ENCODE assay signal across 23 cellular contexts in the genomic region with DNA sequence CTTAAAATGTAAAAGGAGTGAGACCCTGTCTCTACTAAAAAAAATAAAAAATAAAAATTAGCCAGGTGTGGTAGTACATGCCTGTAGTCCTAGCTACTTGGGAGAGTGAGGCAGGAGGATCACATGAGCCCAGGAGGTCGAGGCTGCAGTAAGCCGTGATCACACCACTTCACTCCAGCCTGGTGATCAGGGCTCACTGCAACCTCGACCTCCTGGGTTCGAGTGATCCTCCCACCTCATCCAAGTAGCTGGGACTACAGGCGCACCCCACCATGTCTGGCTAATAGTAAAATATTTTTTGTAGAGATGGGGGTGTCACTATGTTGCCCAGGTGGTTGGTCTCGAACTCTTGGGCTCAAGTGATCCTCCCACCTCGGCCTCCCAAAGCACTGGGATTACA. TPM values are rescaled to one million over a fixed set of nuclear protein-coding genes. Genes with fewer than 3 reads are reported as not detected.
"Had no signal": no experiment of that assay in that cellular context is flagged by ENCODE, and none has a peak within 500 bp of the region (broad histone marks: within the 10 kb centered on the region; RNA-seq: fewer than 3 reads in every experiment).

No MANE protein-coding gene starts in this region.

- H3K9me3 Mint-ChIP-seq: activated CD4-positive, alpha-beta T cell treated with anti-CD3 and anti-CD28 coated beads, Interleukin-2, amount 10 ng/mL, durations not matched to agents 24 days and 14 days; activated CD8-positive, alpha-beta T cell treated with anti-CD3 and anti-CD28 coated beads for 36 hours; activated T-cell treated with anti-CD3 and anti-CD28 coated beads, Interleukin-2, amount 50 U/mL, for 72 hours; activated T-helper 17 cell treated with anti-CD3 and anti-CD28 coated beads, Interleukin-2, amount 50 U/mL, for 72 hours; brain; T-helper 1 cell treated with Interleukin-12 subunit alpha and Interleukin-12 subunit beta and Interleukin-4 antibody, amounts not matched to agents 30 μg/mL and 1 μg/mL, for 36 hours; T-helper 2 cell treated with Interferon-gamma antibody and Interleukin-4, amounts not matched to agents 5 μg/mL and 100 μg/mL, for 36 hours had no signal

- H3K4me1 ChIP-seq: adrenal gland, SJCRH30 had no signal

- H3K27ac ChIP-seq: adrenal gland, SJCRH30, SK-N-MC had no signal

- H3K4me3 Mint-ChIP-seq: activated CD4-positive, alpha-beta T cell treated with anti-CD3 and anti-CD28 coated beads, Interleukin-2, amount 10 ng/mL, durations not matched to agents 24 days and 14 days; activated CD8-positive, alpha-beta T cell treated with anti-CD3 and anti-CD28 coated beads for 36 hours; activated T-cell treated with anti-CD3 and anti-CD28 coated beads, Interleukin-2, amount 50 U/mL, for 72 hours; activated T-helper 17 cell treated with anti-CD3 and anti-CD28 coated beads, Interleukin-2, amount 50 U/mL, for 72 hours; brain; T-helper 1 cell treated with Interleukin-12 subunit alpha and Interleukin-12 subunit beta and Interleukin-4 antibody, amounts not matched to agents 30 μg/mL and 1 μg/mL, for 36 hours; T-helper 2 cell treated with Interferon-gamma antibody and Interleukin-4, amounts not matched to agents 5 μg/mL and 100 μg/mL, for 36 hours had no signal

- H3K9me3 ChIP-seq: adrenal gland, SJCRH30 had no signal

- H3K36me3 Mint-ChIP-seq: brain had no signal

- H3K27ac Mint-ChIP-seq: activated CD4-positive, alpha-beta T cell treated with anti-CD3 and anti-CD28 coated beads, Interleukin-2, amount 10 ng/mL, durations not matched to agents 24 days and 14 days; activated CD8-positive, alpha-beta T cell treated with anti-CD3 and anti-CD28 coated beads for 36 hours; activated T-cell treated with anti-CD3 and anti-CD28 coated beads, Interleukin-2, amount 50 U/mL, for 72 hours; activated T-helper 17 cell treated with anti-CD3 and anti-CD28 coated beads, Interleukin-2, amount 50 U/mL, for 72 hours; brain; T-helper 1 cell treated with Interleukin-12 subunit alpha and Interleukin-12 subunit beta and Interleukin-4 antibody, amounts not matched to agents 30 μg/mL and 1 μg/mL, for 36 hours; T-helper 2 cell treated with Interferon-gamma antibody and Interleukin-4, amounts not matched to agents 5 μg/mL and 100 μg/mL, for 36 hours had no signal

- H3K4me1 Mint-ChIP-seq: activated T-helper 17 cell treated with anti-CD3 and anti-CD28 coated beads, Interleukin-2, amount 50 U/mL, for 72 hours; brain had no signal

- H3K27me3 ChIP-seq: adrenal gland had no signal

- H3K36me3 ChIP-seq: adrenal gland, SJCRH30 had no signal

- H3K4me3 ChIP-seq: adrenal gland, SJCRH30, SK-N-MC had no signal

- DNase-seq: activated CD4-positive, alpha-beta T cell treated with anti-CD3 and anti-CD28 coated beads, Interleukin-2, amount 10 ng/mL, durations not matched to agents 24 days and 14 days; activated CD4-positive, alpha-beta T cell treated with anti-CD3 and anti-CD28 coated beads, Interleukin-2, amount 50 U/mL, for 4 hours; activated CD8-positive, alpha-beta T cell treated with anti-CD3 and anti-CD28 coated beads for 36 hours; activated effector memory CD4-positive, alpha-beta T cell treated with anti-CD3 and anti-CD28 coated beads, Interleukin-2, amount 50 U/mL, for 16 hours; activated naive CD4-positive, alpha-beta T cell treated with anti-CD3 and anti-CD28 coated beads, Interleukin-2, amount 50 U/mL, for 16 hours; activated T-cell treated with anti-CD3 and anti-CD28 coated beads, Interleukin-2, amount 50 U/mL, for 1 hour; activated T-cell treated with anti-CD3 and anti-CD28 coated beads, Interleukin-2, amount 50 U/mL, for 72 hours; adrenal gland; MM.1S; MV-4-11; NCI-H1436 treated with DMSO at 0.1 percent for 48 hours; NCI-H2029; NCI-H510A; NCI-H748 treated with DMSO at 0.1 percent for 48 hours; PC-3; SJCRH30 had no signal

RNA-seq across cellular contexts. Expression of a gene that starts 8.1 kb away (rescaled TPM):
- total RNA-seq: activated CD4-positive, alpha-beta T cell treated with anti-CD3 and anti-CD28 coated beads, Interleukin-2, amount 10 ng/mL, durations not matched to agents 24 days and 14 days; activated CD8-positive, alpha-beta memory T cell treated with anti-CD3 and anti-CD28 coated beads for 36 hours; activated CD8-positive, alpha-beta T cell treated with anti-CD3 and anti-CD28 coated beads for 36 hours; activated T-cell treated with anti-CD3 and anti-CD28 coated beads, Interleukin-2, amount 50 U/mL, for 72 hours; activated T-helper 17 cell treated with anti-CD3 and anti-CD28 coated beads, Interleukin-2, amount 50 U/mL, for 72 hours; bronchial epithelial cell; PC-3 had no signal

RNA-seq across cellular contexts. Expression of a gene that starts 16.8 kb away (rescaled TPM):
- total RNA-seq: activated CD4-positive, alpha-beta T cell treated with anti-CD3 and anti-CD28 coated beads, Interleukin-2, amount 10 ng/mL, durations not matched to agents 24 days and 14 days; activated CD8-positive, alpha-beta memory T cell treated with anti-CD3 and anti-CD28 coated beads for 36 hours; activated CD8-positive, alpha-beta T cell treated with anti-CD3 and anti-CD28 coated beads for 36 hours; activated T-cell treated with anti-CD3 and anti-CD28 coated beads, Interleukin-2, amount 50 U/mL, for 72 hours; activated T-helper 17 cell treated with anti-CD3 and anti-CD28 coated beads, Interleukin-2, amount 50 U/mL, for 72 hours; bronchial epithelial cell; PC-3 had no signal

RNA-seq across cellular contexts. Expression of a gene that starts 17.0 kb away (rescaled TPM):
- total RNA-seq: activated CD4-positive, alpha-beta T cell treated with anti-CD3 and anti-CD28 coated beads, Interleukin-2, amount 10 ng/mL, durations not matched to agents 24 days and 14 days; activated CD8-positive, alpha-beta memory T cell treated with anti-CD3 and anti-CD28 coated beads for 36 hours; activated CD8-positive, alpha-beta T cell treated with anti-CD3 and anti-CD28 coated beads for 36 hours; activated T-cell treated with anti-CD3 and anti-CD28 coated beads, Interleukin-2, amount 50 U/mL, for 72 hours; activated T-helper 17 cell treated with anti-CD3 and anti-CD28 coated beads, Interleukin-2, amount 50 U/mL, for 72 hours; bronchial epithelial cell; PC-3; SJCRH30 had no signal

RNA-seq across cellular contexts. Expression of a gene that starts 34.3 kb away (rescaled TPM):
- total RNA-seq: bronchial epithelial cell had no signal
